Comparison of ENCODE assay signal across 7 cellular contexts in genomic region chr10:46302765-46303352, GRCh38. TPM values are rescaled to one million over a fixed set of nuclear protein-coding genes. Genes with fewer than 3 reads are reported as not detected.
"Had no signal": no experiment of that assay in that cellular context is flagged by ENCODE, and none has a peak within 500 bp of the region (broad histone marks: within the 10 kb centered on the region; RNA-seq: fewer than 3 reads in every experiment).

No MANE protein-coding gene starts in this region.

RNA-seq across cellular contexts. Expression of gene ANTXRL, which starts 16.1 kb away (rescaled TPM):
- total RNA-seq: K562, M059J, PC-3, Peyer's patch, Right ventricle myocardium superior, SJSA1 had no signal
- polyA plus RNA-seq: K562, SK-N-SH had no signal
